8 cellular contexts compared by ENCODE assay signal in genomic region chr20:63519765-63520593, GRCh38. TPM values are rescaled to one million over a fixed set of nuclear protein-coding genes. Genes with fewer than 3 reads are reported as not detected.
A peak's percentile ranks its signal among the peaks of the same experiment; 100 is the strongest.
DNase-seq lines count a peak whose midpoint lies in the region; ATAC-seq and TF ChIP-seq lines count a peak whose summit lies in the region.

No MANE protein-coding gene starts in this region.

- peak; percentile 41 for ATAC-seq in GM21737 (IDR thresholded peaks at IDR 0.05; ENCODE audit: unreplicated experiment)

- H3K4ac ChIP-seq in mesendoderm (ENCODE audit: low read depth, low read length), result no peak overlapping the region

- H3K9me3 ChIP-seq in ES-I3 (ENCODE audit: control insufficient read depth, insufficient read depth, low read length) (no peaks in the 10 kb centered on the region), ectodermal cell (ENCODE audit: control insufficient read depth, low read length) (no peaks in the 10 kb centered on the region)

- peak overlapping the region; percentile 34 for H3K18ac ChIP-seq in mesendoderm (ENCODE audit: low read length)

- no peaks in the 10 kb centered on the region for H3K79me2 ChIP-seq in KMS-11 (ENCODE audit: insufficient read depth, low read depth)
- H3K79me2 ChIP-seq in mesendoderm (ENCODE audit: control insufficient read depth, insufficient read depth, low read length), result peaks cover 4% of the 10 kb centered on the region

- no peak overlapping the region for H2BK120ac ChIP-seq in mesendoderm (ENCODE audit: low read depth, low read length)

- peaks cover 12% of the 10 kb centered on the region for H3K79me1 ChIP-seq in mesendoderm (ENCODE audit: low read length)

- DNase-seq in activated CD4-positive, alpha-beta T cell treated with anti-CD3 and anti-CD28 coated beads for 48 hours, result peak; percentile 61
- DNase-seq in mesendoderm (no peak), KG1 (lab: John Stamatoyannopoulos, UW) (no peak)
- DNase-seq in stimulated activated CD8-positive, alpha-beta memory T cell treated with anti-CD3 and anti-CD28 coated beads, Interleukin-4, amount 100 ng/mL, for 24 hours (ENCODE audit: low read depth), result peak; percentile 56

- no peak for TF ChIP-seq CTCF in KMS-11 (conservative IDR thresholded peaks at IDR 0.05; ENCODE audit: low read depth, low read length)

- H3K9ac ChIP-seq in ES-I3 (ENCODE audit: low read depth, low read length), result peak overlapping the region; percentile 86
- no peak overlapping the region for H3K9ac ChIP-seq in KMS-11
- peak overlapping the region; percentile 79 for H3K9ac ChIP-seq in mesendoderm (ENCODE audit: low read length)

- H3K23ac ChIP-seq in mesendoderm (ENCODE audit: low read length), result no peak overlapping the region

- H2BK15ac ChIP-seq in mesendoderm (replicated peaks; ENCODE audit: low read depth), result no peak overlapping the region

- H3K4me3 ChIP-seq in KMS-11 (IDR thresholded peaks at IDR 0.05; ENCODE audit: insufficient read depth, low read depth, low read length), result no peak overlapping the region
- H3K4me3 ChIP-seq in ectodermal cell (ENCODE audit: insufficient read depth, low read depth, low read length), result peak overlapping the region; percentile 76
- peak overlapping the region; percentile 27 for H3K4me3 ChIP-seq in mesendoderm (ENCODE audit: low read length)

- peak overlapping the region; percentile 45; the same call in 1 of the 2 replicates for H3K4me2 ChIP-seq in KMS-11
- H3K4me2 ChIP-seq in mesendoderm (ENCODE audit: low read length), result peak overlapping the region; percentile 74

- no peak overlapping the region for H2BK5ac ChIP-seq in mesendoderm (ENCODE audit: low read length)

- no peaks in the 10 kb centered on the region; the same call in 1 of the 2 replicates for H3K4me1 ChIP-seq in ES-I3 (ENCODE audit: insufficient read depth, low read length)
- no peaks in the 10 kb centered on the region for H3K4me1 ChIP-seq in KMS-11 (ENCODE audit: low read depth, poor library complexity, severe bottlenecking)
- H3K4me1 ChIP-seq in ectodermal cell (ENCODE audit: control insufficient read depth, insufficient read depth, low read length), result peaks cover 10% of the 10 kb centered on the region
- H3K4me1 ChIP-seq in mesendoderm (ENCODE audit: control insufficient read depth, low read depth, low read length), result no peaks in the 10 kb centered on the region

- no peak overlapping the region for H4K8ac ChIP-seq in mesendoderm (ENCODE audit: low read depth, low read length)

- no peak overlapping the region for H2AK5ac ChIP-seq in mesendoderm (ENCODE audit: low read length)

- peak overlapping the region; percentile 49; the same call in 1 of the 2 replicates for H2AFZ ChIP-seq in KMS-11 (ENCODE audit: low read depth)

- WGBS in ectodermal cell, 2 experiments, result 4 to 5% methylated on average over 73 of the region's 73 CpGs
- WGBS in mesendoderm (ENCODE audit: extremely low coverage, insufficient coverage, low lambda C conversion rate), result no CpG with 5 or more reads among the region's 73 CpGs

- H4K20me1 ChIP-seq in KMS-11 (ENCODE audit: insufficient read depth), result no peaks in the 10 kb centered on the region

- peaks cover 7% of the 10 kb centered on the region for H3K36me3 ChIP-seq in ES-I3 (ENCODE audit: insufficient read depth, low read length)
- no peaks in the 10 kb centered on the region; the same call in 1 of the 2 replicates for H3K36me3 ChIP-seq in KMS-11 (ENCODE audit: insufficient read depth)
- H3K36me3 ChIP-seq in ectodermal cell (ENCODE audit: control insufficient read depth, insufficient read depth, low read length), result peaks cover 17% of the 10 kb centered on the region
- no peaks in the 10 kb centered on the region for H3K36me3 ChIP-seq in mesendoderm (ENCODE audit: control insufficient read depth, insufficient read depth, low read length)

- H4K5ac ChIP-seq in mesendoderm (ENCODE audit: low read length), result no peak overlapping the region

- H3K27me3 ChIP-seq in KMS-11 (ENCODE audit: insufficient read depth, low read depth) (peaks cover 60% of the 10 kb centered on the region), ectodermal cell (ENCODE audit: control insufficient read depth, insufficient read depth, low read length, poor library complexity, severe bottlenecking) (peaks cover 24% of the 10 kb centered on the region), mesendoderm (ENCODE audit: insufficient read depth, low read length, poor library complexity) (no peaks in the 10 kb centered on the region)

- no peak overlapping the region for H3K27ac ChIP-seq in KMS-11
- peak overlapping the region; percentile 96 for H3K27ac ChIP-seq in ectodermal cell (ENCODE audit: insufficient read depth, low read depth, low read length, poor library complexity, severe bottlenecking)
- H3K27ac ChIP-seq in mesendoderm (ENCODE audit: low read depth, low read length), result peak overlapping the region; percentile 36

- peak overlapping the region; percentile 85 for H3K56ac ChIP-seq in mesendoderm (ENCODE audit: low read length)

RNA-seq across cellular contexts. Expression of gene PPDPF, which starts 0.6 kb away (rescaled TPM):
- 237 TPM for polyA plus RNA-seq in ectodermal cell (2013, experiment 1 of 4)
- 230 TPM for polyA plus RNA-seq in ectodermal cell (2013, experiment 2 of 4)
- 253 TPM for polyA plus RNA-seq in ectodermal cell (2013, experiment 3 of 4)
- polyA plus RNA-seq in ectodermal cell (2013, experiment 4 of 4), result 270 TPM
- 145 TPM for polyA plus RNA-seq in mesendoderm (2013, experiment 1 of 2)
- 147 TPM for polyA plus RNA-seq in mesendoderm (2013, experiment 2 of 2)

RNA-seq across cellular contexts. Expression of gene PTK6, which starts 17.2 kb away (rescaled TPM):
- not detected for polyA plus RNA-seq in ectodermal cell (2013, experiment 1 of 4)
- not detected for polyA plus RNA-seq in ectodermal cell (2013, experiment 2 of 4)
- polyA plus RNA-seq in ectodermal cell (2013, experiment 3 of 4), result not detected
- not detected for polyA plus RNA-seq in ectodermal cell (2013, experiment 4 of 4)
- 0.08 TPM for polyA plus RNA-seq in mesendoderm (2013, experiment 1 of 2)
- 0.07 TPM for polyA plus RNA-seq in mesendoderm (2013, experiment 2 of 2)

RNA-seq across cellular contexts. Expression of gene EEF1A2, which starts 21.1 kb away (rescaled TPM):
- 2.2 TPM for polyA plus RNA-seq in ectodermal cell (2013, experiment 1 of 4)
- 1.4 TPM for polyA plus RNA-seq in ectodermal cell (2013, experiment 2 of 4)
- polyA plus RNA-seq in ectodermal cell (2013, experiment 3 of 4), result 1.5 TPM
- polyA plus RNA-seq in ectodermal cell (2013, experiment 4 of 4), result 1.1 TPM
- 8.6 TPM for polyA plus RNA-seq in mesendoderm (2013, experiment 1 of 2)
- 9.6 TPM for polyA plus RNA-seq in mesendoderm (2013, experiment 2 of 2)

RNA-seq across cellular contexts. Expression of gene SRMS, which starts 27.6 kb away (rescaled TPM):
- not detected for polyA plus RNA-seq in ectodermal cell (2013, experiment 1 of 4)
- not detected for polyA plus RNA-seq in ectodermal cell (2013, experiment 2 of 4)
- not detected for polyA plus RNA-seq in ectodermal cell (2013, experiment 3 of 4)
- not detected for polyA plus RNA-seq in ectodermal cell (2013, experiment 4 of 4)
- 0.11 TPM for polyA plus RNA-seq in mesendoderm (2013, experiment 1 of 2)
- polyA plus RNA-seq in mesendoderm (2013, experiment 2 of 2), result 0.10 TPM

RNA-seq across cellular contexts. Expression of gene FNDC11, which starts 34.0 kb away (rescaled TPM):
- polyA plus RNA-seq in ectodermal cell (2013, experiment 1 of 4), result 5.3 TPM
- 3.7 TPM for polyA plus RNA-seq in ectodermal cell (2013, experiment 2 of 4)
- 4.6 TPM for polyA plus RNA-seq in ectodermal cell (2013, experiment 3 of 4)
- polyA plus RNA-seq in ectodermal cell (2013, experiment 4 of 4), result 3.9 TPM
- 1.3 TPM for polyA plus RNA-seq in mesendoderm (2013, experiment 1 of 2)
- polyA plus RNA-seq in mesendoderm (2013, experiment 2 of 2), result 1.5 TPM

Comparison
In these comparisons a context has a peak if more than half of its experiments do, and no peak if none do; other contexts are left out.
1. DNase-seq: peak in activated CD4-positive, alpha-beta T cell treated with anti-CD3 and anti-CD28 coated beads for 48 hours (single experiment) and stimulated activated CD8-positive, alpha-beta memory T cell treated with anti-CD3 and anti-CD28 coated beads, Interleukin-4, amount 100 ng/mL, for 24 hours (single experiment); none in mesendoderm (single experiment) and KG1 (single experiment).